ENCODE assay signal across 3 cellular contexts in genomic region chr16:18384098-18384636, GRCh38. TPM values are rescaled to one million over a fixed set of nuclear protein-coding genes. Genes with fewer than 3 reads are reported as not detected.
"Had no signal": no experiment of that assay in that cellular context is flagged by ENCODE, and none has a peak within 500 bp of the region (broad histone marks: within the 10 kb centered on the region; RNA-seq: fewer than 3 reads in every experiment).

No MANE protein-coding gene starts in this region.

RNA-seq across cellular contexts. Expression of gene NPIPA8, which starts 47.6 kb away (rescaled TPM):
- total RNA-seq: osteoblast, renal cortical epithelial cell, smooth muscle cell had no signal
- polyA plus RNA-seq: smooth muscle cell had no signal
